ENCODE assay signal across 1 cellular context in the genomic region with DNA sequence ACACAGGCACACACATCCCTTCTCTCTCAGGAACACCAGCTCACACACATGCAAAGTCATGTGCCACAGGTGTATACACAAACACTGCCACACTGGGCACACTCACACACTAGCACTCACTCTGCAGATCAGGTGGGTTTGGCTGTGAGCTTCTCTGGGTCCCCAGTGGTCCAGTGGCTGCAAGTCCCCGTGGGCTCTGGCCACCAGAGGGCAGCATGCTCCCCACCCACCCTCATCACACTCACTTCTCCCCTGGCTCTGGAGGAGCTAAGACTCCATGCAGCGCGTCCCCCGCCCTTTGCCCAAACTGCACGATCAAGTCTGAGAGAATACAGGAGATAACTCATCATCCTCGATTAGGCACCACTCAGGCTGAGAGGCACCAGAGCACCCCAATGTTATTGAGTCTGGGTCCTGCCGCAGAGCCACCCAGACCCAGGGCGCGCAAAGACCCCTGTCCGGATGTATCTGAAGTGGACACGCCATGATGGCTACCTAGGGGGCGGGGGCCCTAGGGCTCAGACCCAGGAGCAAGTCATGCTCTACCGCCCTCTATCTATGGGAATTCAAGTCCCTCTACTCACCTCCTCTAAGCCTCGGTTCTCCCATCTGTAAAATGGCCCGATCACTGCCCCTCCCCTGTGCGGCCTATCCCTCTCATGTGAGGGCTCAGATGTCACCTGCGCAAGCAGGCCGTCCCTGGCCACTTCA.
TF ChIP-seq lines count a peak whose summit lies in the region.

No MANE protein-coding gene starts in this region.

TF ChIP-seq in HepG2, 621 proteins besides CTCF, POLR2A, EP300 and RAD21 (continued from another document and continues in another):
- TF ChIP-seq, protein P1, sequence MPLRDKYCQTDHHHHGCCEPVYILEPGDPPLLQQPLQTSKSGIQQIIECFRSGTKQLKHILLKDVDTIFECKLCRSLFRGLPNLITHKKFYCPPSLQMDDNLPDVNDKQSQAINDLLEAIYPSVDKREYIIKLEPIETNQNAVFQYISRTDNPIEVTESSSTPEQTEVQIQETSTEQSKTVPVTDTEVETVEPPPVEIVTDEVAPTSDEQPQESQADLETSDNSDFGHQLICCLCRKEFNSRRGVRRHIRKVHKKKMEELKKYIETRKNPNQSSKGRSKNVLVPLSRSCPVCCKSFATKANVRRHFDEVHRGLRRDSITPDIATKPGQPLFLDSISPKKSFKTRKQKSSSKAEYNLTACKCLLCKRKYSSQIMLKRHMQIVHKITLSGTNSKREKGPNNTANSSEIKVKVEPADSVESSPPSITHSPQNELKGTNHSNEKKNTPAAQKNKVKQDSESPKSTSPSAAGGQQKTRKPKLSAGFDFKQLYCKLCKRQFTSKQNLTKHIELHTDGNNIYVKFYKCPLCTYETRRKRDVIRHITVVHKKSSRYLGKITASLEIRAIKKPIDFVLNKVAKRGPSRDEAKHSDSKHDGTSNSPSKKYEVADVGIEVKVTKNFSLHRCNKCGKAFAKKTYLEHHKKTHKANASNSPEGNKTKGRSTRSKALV (CRISPR knock-in tag; IDR thresholded peaks at IDR 0.05), result no peak
- TF ChIP-seq ZNF567 (CRISPR knock-in tag; IDR thresholded peaks at IDR 0.05; ENCODE audit: borderline replicate concordance) (no peak), DNMT1 (CRISPR knock-in tag; IDR thresholded peaks at IDR 0.05) (no peak), NR1H2 (CRISPR knock-in tag; IDR thresholded peaks at IDR 0.05; ENCODE audit: borderline replicate concordance, low read depth) (no peak), ZNF558 (CRISPR knock-in tag; IDR thresholded peaks at IDR 0.05; ENCODE audit: borderline replicate concordance) (no peak), ZNF775 (CRISPR knock-in tag; IDR thresholded peaks at IDR 0.05; ENCODE audit: borderline replicate concordance) (no peak), ZSCAN21 (CRISPR knock-in tag; IDR thresholded peaks at IDR 0.05; ENCODE audit: borderline replicate concordance) (0 out of 2 replicates have a peak, but pooled peaks have one; percentile 30), HNRNPL (IDR thresholded peaks at IDR 0.05; ENCODE audit: low read depth, low read length) (no peak), KAT2B (IDR thresholded peaks at IDR 0.05; ENCODE audit: borderline replicate concordance, low read depth, low read length) (no peak), ZNF446 (CRISPR knock-in tag; IDR thresholded peaks at IDR 0.05) (no peak), ZNF563 (CRISPR knock-in tag; IDR thresholded peaks at IDR 0.05) (no peak), PHF20 (CRISPR knock-in tag; IDR thresholded peaks at IDR 0.05) (no peak), SALL2 (CRISPR knock-in tag; IDR thresholded peaks at IDR 0.05) (no peak), NFRKB (IDR thresholded peaks at IDR 0.05) (no peak), KDM5B (CRISPR knock-in tag; IDR thresholded peaks at IDR 0.05; ENCODE audit: borderline replicate concordance) (0 out of 2 replicates have a peak, but pooled peaks have one; percentile 30), ZNF569 (CRISPR knock-in tag; IDR thresholded peaks at IDR 0.05; ENCODE audit: borderline replicate concordance) (no peak), KAT7 (CRISPR knock-in tag; IDR thresholded peaks at IDR 0.05; ENCODE audit: borderline replicate concordance) (no peak), PHB2 (IDR thresholded peaks at IDR 0.05; ENCODE audit: partially characterized antibody) (no peak), TRIM24 (CRISPR knock-in tag; IDR thresholded peaks at IDR 0.05) (no peak), ZNF761 (CRISPR knock-in tag; conservative IDR thresholded peaks at IDR 0.05) (no peak), ZNF629 (CRISPR knock-in tag; conservative IDR thresholded peaks at IDR 0.05) (peak; percentile 79), CREM (IDR thresholded peaks at IDR 0.05) (no peak), CREM (CRISPR knock-in tag; IDR thresholded peaks at IDR 0.05) (no peak), MED1 (CRISPR knock-in tag; IDR thresholded peaks at IDR 0.05) (no peak), ZNF484 (CRISPR knock-in tag; IDR thresholded peaks at IDR 0.05; ENCODE audit: borderline replicate concordance, low read depth) (no peak), ZNF75D (CRISPR knock-in tag; IDR thresholded peaks at IDR 0.05; ENCODE audit: borderline replicate concordance) (no peak), ARHGAP35 (CRISPR knock-in tag; IDR thresholded peaks at IDR 0.05; ENCODE audit: borderline replicate concordance) (no peak), HNF4G (IDR thresholded peaks at IDR 0.05; ENCODE audit: borderline replicate concordance, low read depth, low read length) (no peak), HNF4G (CRISPR knock-in tag; IDR thresholded peaks at IDR 0.05; ENCODE audit: borderline replicate concordance, low read depth) (no peak), KLF12 (CRISPR knock-in tag; IDR thresholded peaks at IDR 0.05; ENCODE audit: borderline replicate concordance) (no peak), REXO4 (CRISPR knock-in tag; IDR thresholded peaks at IDR 0.05; ENCODE audit: borderline replicate concordance) (no peak), NFKB2 (CRISPR knock-in tag; IDR thresholded peaks at IDR 0.05; ENCODE audit: borderline replicate concordance) (no peak; the same call in 1 of the 2 replicates)
- TF ChIP-seq, protein P2, sequence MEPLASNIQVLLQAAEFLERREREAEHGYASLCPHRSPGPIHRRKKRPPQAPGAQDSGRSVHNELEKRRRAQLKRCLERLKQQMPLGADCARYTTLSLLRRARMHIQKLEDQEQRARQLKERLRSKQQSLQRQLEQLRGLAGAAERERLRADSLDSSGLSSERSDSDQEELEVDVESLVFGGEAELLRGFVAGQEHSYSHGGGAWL (CRISPR knock-in tag; IDR thresholded peaks at IDR 0.05), result no peak
- TF ChIP-seq, protein P3, sequence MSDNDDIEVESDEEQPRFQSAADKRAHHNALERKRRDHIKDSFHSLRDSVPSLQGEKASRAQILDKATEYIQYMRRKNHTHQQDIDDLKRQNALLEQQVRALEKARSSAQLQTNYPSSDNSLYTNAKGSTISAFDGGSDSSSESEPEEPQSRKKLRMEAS (IDR thresholded peaks at IDR 0.05), result no peak
- TF ChIP-seq, protein P4, sequence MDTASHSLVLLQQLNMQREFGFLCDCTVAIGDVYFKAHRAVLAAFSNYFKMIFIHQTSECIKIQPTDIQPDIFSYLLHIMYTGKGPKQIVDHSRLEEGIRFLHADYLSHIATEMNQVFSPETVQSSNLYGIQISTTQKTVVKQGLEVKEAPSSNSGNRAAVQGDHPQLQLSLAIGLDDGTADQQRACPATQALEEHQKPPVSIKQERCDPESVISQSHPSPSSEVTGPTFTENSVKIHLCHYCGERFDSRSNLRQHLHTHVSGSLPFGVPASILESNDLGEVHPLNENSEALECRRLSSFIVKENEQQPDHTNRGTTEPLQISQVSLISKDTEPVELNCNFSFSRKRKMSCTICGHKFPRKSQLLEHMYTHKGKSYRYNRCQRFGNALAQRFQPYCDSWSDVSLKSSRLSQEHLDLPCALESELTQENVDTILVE (CRISPR knock-in tag; IDR thresholded peaks at IDR 0.05), result no peak
- TF ChIP-seq, protein P5, sequence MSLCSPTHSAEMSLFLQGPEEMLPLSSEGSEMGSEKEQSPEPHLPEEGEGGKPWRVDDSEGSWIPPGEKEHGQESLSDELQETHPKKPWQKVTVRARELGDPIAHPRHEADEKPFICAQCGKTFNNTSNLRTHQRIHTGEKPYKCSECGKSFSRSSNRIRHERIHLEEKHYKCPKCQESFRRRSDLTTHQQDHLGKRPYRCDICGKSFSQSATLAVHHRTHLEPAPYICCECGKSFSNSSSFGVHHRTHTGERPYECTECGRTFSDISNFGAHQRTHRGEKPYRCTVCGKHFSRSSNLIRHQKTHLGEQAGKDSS (CRISPR knock-in tag; IDR thresholded peaks at IDR 0.05; ENCODE audit: borderline replicate concordance, low read depth), result no peak
- TF ChIP-seq, protein P6, sequence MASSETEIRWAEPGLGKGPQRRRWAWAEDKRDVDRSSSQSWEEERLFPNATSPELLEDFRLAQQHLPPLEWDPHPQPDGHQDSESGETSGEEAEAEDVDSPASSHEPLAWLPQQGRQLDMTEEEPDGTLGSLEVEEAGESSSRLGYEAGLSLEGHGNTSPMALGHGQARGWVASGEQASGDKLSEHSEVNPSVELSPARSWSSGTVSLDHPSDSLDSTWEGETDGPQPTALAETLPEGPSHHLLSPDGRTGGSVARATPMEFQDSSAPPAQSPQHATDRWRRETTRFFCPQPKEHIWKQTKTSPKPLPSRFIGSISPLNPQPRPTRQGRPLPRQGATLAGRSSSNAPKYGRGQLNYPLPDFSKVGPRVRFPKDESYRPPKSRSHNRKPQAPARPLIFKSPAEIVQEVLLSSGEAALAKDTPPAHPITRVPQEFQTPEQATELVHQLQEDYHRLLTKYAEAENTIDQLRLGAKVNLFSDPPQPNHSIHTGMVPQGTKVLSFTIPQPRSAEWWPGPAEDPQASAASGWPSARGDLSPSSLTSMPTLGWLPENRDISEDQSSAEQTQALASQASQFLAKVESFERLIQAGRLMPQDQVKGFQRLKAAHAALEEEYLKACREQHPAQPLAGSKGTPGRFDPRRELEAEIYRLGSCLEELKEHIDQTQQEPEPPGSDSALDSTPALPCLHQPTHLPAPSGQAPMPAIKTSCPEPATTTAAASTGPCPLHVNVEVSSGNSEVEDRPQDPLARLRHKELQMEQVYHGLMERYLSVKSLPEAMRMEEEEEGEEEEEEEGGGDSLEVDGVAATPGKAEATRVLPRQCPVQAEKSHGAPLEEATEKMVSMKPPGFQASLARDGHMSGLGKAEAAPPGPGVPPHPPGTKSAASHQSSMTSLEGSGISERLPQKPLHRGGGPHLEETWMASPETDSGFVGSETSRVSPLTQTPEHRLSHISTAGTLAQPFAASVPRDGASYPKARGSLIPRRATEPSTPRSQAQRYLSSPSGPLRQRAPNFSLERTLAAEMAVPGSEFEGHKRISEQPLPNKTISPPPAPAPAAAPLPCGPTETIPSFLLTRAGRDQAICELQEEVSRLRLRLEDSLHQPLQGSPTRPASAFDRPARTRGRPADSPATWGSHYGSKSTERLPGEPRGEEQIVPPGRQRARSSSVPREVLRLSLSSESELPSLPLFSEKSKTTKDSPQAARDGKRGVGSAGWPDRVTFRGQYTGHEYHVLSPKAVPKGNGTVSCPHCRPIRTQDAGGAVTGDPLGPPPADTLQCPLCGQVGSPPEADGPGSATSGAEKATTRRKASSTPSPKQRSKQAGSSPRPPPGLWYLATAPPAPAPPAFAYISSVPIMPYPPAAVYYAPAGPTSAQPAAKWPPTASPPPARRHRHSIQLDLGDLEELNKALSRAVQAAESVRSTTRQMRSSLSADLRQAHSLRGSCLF (CRISPR knock-in tag; IDR thresholded peaks at IDR 0.05; ENCODE audit: borderline replicate concordance), result no peak
- TF ChIP-seq, protein P7, sequence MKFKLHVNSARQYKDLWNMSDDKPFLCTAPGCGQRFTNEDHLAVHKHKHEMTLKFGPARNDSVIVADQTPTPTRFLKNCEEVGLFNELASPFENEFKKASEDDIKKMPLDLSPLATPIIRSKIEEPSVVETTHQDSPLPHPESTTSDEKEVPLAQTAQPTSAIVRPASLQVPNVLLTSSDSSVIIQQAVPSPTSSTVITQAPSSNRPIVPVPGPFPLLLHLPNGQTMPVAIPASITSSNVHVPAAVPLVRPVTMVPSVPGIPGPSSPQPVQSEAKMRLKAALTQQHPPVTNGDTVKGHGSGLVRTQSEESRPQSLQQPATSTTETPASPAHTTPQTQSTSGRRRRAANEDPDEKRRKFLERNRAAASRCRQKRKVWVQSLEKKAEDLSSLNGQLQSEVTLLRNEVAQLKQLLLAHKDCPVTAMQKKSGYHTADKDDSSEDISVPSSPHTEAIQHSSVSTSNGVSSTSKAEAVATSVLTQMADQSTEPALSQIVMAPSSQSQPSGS (CRISPR knock-in tag; IDR thresholded peaks at IDR 0.05), result 0 out of 2 replicates have a peak, but pooled peaks have one; percentile 20
- TF ChIP-seq, protein P8, sequence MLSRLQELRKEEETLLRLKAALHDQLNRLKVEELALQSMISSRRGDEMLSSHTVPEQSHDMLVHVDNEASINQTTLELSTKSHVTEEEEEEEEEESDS (CRISPR knock-in tag; IDR thresholded peaks at IDR 0.05; ENCODE audit: borderline replicate concordance), result no peak
- TF ChIP-seq, protein P9, sequence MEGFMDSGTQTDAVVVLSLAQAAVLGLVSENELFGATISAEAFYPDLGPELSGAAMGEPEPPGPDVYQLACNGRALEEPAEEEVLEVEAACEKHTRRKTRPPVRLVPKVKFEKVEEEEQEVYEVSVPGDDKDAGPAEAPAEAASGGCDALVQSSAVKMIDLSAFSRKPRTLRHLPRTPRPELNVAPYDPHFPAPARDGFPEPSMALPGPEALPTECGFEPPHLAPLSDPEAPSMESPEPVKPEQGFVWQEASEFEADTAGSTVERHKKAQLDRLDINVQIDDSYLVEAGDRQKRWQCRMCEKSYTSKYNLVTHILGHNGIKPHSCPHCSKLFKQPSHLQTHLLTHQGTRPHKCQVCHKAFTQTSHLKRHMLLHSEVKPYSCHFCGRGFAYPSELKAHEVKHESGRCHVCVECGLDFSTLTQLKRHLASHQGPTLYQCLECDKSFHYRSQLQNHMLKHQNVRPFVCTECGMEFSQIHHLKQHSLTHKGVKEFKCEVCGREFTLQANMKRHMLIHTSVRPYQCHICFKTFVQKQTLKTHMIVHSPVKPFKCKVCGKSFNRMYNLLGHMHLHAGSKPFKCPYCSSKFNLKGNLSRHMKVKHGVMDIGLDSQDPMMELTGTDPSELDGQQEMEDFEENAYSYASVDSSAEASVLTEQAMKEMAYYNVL (CRISPR knock-in tag; IDR thresholded peaks at IDR 0.05; ENCODE audit: borderline replicate concordance), result no peak
- TF ChIP-seq, protein P10, sequence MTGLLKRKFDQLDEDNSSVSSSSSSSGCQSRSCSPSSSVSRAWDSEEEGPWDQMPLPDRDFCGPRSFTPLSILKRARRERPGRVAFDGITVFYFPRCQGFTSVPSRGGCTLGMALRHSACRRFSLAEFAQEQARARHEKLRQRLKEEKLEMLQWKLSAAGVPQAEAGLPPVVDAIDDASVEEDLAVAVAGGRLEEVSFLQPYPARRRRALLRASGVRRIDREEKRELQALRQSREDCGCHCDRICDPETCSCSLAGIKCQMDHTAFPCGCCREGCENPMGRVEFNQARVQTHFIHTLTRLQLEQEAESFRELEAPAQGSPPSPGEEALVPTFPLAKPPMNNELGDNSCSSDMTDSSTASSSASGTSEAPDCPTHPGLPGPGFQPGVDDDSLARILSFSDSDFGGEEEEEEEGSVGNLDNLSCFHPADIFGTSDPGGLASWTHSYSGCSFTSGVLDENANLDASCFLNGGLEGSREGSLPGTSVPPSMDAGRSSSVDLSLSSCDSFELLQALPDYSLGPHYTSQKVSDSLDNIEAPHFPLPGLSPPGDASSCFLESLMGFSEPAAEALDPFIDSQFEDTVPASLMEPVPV (CRISPR knock-in tag; IDR thresholded peaks at IDR 0.05), result no peak
- TF ChIP-seq, protein P11, sequence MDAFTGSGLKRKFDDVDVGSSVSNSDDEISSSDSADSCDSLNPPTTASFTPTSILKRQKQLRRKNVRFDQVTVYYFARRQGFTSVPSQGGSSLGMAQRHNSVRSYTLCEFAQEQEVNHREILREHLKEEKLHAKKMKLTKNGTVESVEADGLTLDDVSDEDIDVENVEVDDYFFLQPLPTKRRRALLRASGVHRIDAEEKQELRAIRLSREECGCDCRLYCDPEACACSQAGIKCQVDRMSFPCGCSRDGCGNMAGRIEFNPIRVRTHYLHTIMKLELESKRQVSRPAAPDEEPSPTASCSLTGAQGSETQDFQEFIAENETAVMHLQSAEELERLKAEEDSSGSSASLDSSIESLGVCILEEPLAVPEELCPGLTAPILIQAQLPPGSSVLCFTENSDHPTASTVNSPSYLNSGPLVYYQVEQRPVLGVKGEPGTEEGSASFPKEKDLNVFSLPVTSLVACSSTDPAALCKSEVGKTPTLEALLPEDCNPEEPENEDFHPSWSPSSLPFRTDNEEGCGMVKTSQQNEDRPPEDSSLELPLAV (CRISPR knock-in tag; conservative IDR thresholded peaks at IDR 0.05; ENCODE audit: low read depth), result no peak
- TF ChIP-seq, protein P12, sequence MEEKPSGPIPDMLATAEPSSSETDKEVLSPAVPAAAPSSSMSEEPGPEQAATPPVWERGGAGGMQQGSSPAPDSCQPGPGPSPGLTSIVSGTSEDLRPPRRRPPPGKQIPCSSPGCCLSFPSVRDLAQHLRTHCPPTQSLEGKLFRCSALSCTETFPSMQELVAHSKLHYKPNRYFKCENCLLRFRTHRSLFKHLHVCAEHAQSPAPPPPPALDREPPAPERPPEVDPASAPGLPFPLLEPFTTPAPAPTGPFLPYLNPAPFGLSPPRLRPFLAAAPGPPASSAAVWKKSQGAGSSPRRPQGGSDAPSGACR (CRISPR knock-in tag; IDR thresholded peaks at IDR 0.05), result no peak
